Comparison of ENCODE assay signal across 1 cellular context in genomic region chr11:112048256-112048655, GRCh38.
TF ChIP-seq lines count a peak whose summit lies in the region.

No MANE protein-coding gene starts in this region.

TF ChIP-seq in K562, 482 proteins besides CTCF, POLR2A, EP300 and RAD21:
- TF ChIP-seq SMARCE1 (IDR thresholded peaks at IDR 0.05) (peak; percentile 51; the same call in 1 of the 2 replicates), SPI1 (IDR thresholded peaks at IDR 0.05; ENCODE audit: borderline replicate concordance, low read depth, low read length) (0 out of 2 replicates have a peak, but pooled peaks have one; percentile 31)
